In the genomic region with DNA sequence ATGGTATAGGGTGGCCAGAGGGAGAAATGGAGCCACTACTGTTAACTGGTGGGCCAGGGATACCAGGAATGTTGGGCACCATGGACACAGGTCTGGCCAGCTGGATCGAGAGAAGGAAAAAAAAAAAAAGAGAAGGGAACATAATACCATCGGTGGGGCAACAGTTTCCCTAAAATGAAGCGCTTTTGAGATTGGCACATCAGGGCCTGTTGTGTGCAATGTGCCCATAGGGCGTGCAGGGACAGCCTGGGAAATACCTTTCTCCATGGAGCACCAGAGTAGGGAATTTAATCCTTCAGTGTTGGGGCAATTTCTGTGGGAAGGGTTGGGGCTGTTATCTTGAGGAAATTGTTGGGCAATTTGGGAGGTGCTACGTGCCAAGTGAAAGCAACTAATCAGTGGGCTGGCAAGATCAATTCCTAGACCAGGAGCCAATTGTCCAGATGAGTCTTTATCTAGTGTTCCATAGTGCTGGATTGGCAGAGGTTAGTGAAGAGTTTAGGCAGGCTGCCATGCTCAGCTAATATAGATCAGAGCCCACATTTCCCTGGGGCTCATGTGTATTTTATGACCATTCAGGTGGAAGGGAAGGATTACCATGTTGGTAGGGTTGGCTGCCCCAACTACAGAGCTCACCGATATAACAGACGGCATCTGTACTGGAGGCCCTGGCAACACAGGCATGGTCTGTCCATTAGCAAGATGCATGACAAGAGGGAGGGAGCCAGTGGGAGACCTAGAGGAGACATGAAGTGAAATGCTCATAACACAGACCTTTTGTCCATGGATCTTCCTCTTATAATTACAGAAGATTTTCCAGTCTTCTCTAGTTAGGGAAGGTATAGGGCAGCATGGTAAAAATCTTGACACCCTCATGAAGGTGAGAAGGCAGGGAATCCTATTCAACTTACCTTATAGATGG, we compare ENCODE assay signal across 29 cellular contexts. TPM values are rescaled to one million over a fixed set of nuclear protein-coding genes. Genes with fewer than 3 reads are reported as not detected.
DNase-seq lines count a peak whose midpoint lies in the region; ATAC-seq and TF ChIP-seq lines count a peak whose summit lies in the region.
"Had no signal": no experiment of that assay in that cellular context is flagged by ENCODE, and none has a peak within 500 bp of the region (broad histone marks: within the 10 kb centered on the region; RNA-seq: fewer than 3 reads in every experiment).

No MANE protein-coding gene starts in this region.

- H3K4me3 Mint-ChIP-seq in nephron progenitor cell = no peak overlapping the region
- H3K4me3 Mint-ChIP-seq: activated naive CD8-positive, alpha-beta T cell treated with anti-CD3 and anti-CD28 coated beads for 36 hours; B cell; IgD-negative memory B cell; neural progenitor cell had no signal

- no peaks in the 10 kb centered on the region for H3K9me3 Mint-ChIP-seq in nephron progenitor cell
- H3K9me3 Mint-ChIP-seq: activated naive CD8-positive, alpha-beta T cell treated with anti-CD3 and anti-CD28 coated beads for 36 hours; activated T-helper 2 cell treated with anti-CD3 and anti-CD28 coated beads, Interferon-gamma antibody, Interleukin-2, Interleukin-4, amounts not matched to agents 10 μg/mL and 5 μg/mL and 100 μg/mL, durations not matched to agents 14 hours and 24 hours and 36 hours; IgD-negative memory B cell; neural progenitor cell had no signal

- peak overlapping the region; percentile 64 for H3K27ac Mint-ChIP-seq in nephron progenitor cell
- H3K27ac Mint-ChIP-seq: activated naive CD8-positive, alpha-beta T cell treated with anti-CD3 and anti-CD28 coated beads for 36 hours; activated T-helper 2 cell treated with anti-CD3 and anti-CD28 coated beads, Interferon-gamma antibody, Interleukin-2, Interleukin-4, amounts not matched to agents 10 μg/mL and 5 μg/mL and 100 μg/mL, durations not matched to agents 14 hours and 24 hours and 36 hours; B cell; IgD-negative memory B cell; neural progenitor cell had no signal

- peaks cover 63% of the 10 kb centered on the region for H3K36me3 Mint-ChIP-seq in nephron progenitor cell (ENCODE audit: low read depth)

- DNase-seq in COLO829 (ENCODE audit: low spot score) (peak; percentile 71), NCI-H2171 treated with DMSO at 0.1 percent for 48 hours (lab: John Stamatoyannopoulos, UW) (peak; percentile 77), nephron progenitor cell (no peak), medulla oblongata (ENCODE audit: extremely low spot score) (no peak), A172 (ENCODE audit: low spot score) (no peak)
- no peak for DNase-seq in activated CD8-positive, alpha-beta memory T cell treated with anti-CD3 and anti-CD28 coated beads for 24 hours
- DNase-seq: activated CD4-positive, alpha-beta T cell treated with anti-CD3 and anti-CD28 coated beads, Interleukin-2, amount 50 U/mL, for 1 hour; activated naive CD8-positive, alpha-beta T cell treated with anti-CD3 and anti-CD28 coated beads for 36 hours; DMS79 treated with DMSO at 0.1 percent for 48 hours; effector CD8-positive, alpha-beta T cell; lower lobe of right lung; NCI-H1436 treated with DMSO at 0.1 percent for 48 hours; NCI-H748 treated with DMSO at 0.1 percent for 48 hours; PC-3; Right ventricle myocardium superior; sigmoid colon; T-helper 9 cell; upper lobe of left lung had no signal

- no peak for TF ChIP-seq CTCF in nephron progenitor cell (IDR thresholded peaks at IDR 0.05)

- ATAC-seq in GM18909 (IDR thresholded peaks at IDR 0.05; ENCODE audit: poor library complexity, unreplicated experiment) = no peak
- ATAC-seq: lower lobe of right lung, PC-3 had no signal

- H3K4me1 Mint-ChIP-seq in nephron progenitor cell = no peaks in the 10 kb centered on the region
- H3K4me1 Mint-ChIP-seq: activated naive CD8-positive, alpha-beta T cell treated with anti-CD3 and anti-CD28 coated beads for 36 hours; B cell; IgD-negative memory B cell; neural progenitor cell had no signal

- peak overlapping the region; percentile 96 for H3K27ac ChIP-seq in cingulate gyrus (ENCODE audit: low read depth, low read length)
- H3K27ac ChIP-seq: gastrocnemius medialis, lower lobe of right lung, neural progenitor cell, sigmoid colon had no signal

- H3K27me3 Mint-ChIP-seq in nephron progenitor cell (ENCODE audit: low read depth, poor library complexity) = no peaks in the 10 kb centered on the region
- H3K27me3 Mint-ChIP-seq: activated naive CD8-positive, alpha-beta T cell treated with anti-CD3 and anti-CD28 coated beads for 36 hours; B cell; IgD-negative memory B cell had no signal

RNA-seq across cellular contexts. Expression of a gene that starts 25.5 kb away (rescaled TPM):
- not detected in 2 replicates for total RNA-seq in A172 (2014; rRNA removed; shearing (Covaris generic))
- total RNA-seq: A673; activated naive CD8-positive, alpha-beta T cell treated with anti-CD3 and anti-CD28 coated beads for 36 hours; activated T-helper 2 cell treated with anti-CD3 and anti-CD28 coated beads, Interferon-gamma antibody, Interleukin-2, Interleukin-4, amounts not matched to agents 10 μg/mL and 5 μg/mL and 100 μg/mL, durations not matched to agents 14 hours and 24 hours and 36 hours; astrocyte; B cell; gastrocnemius medialis; lower lobe of right lung; M059J; PC-3; posterior vena cava; Right ventricle myocardium superior; sigmoid colon had no signal

RNA-seq across cellular contexts. Expression of a gene that starts 31.7 kb away (rescaled TPM):
- 53.2 and 60.0 TPM in 2 replicates for total RNA-seq in A172 (2014; rRNA removed; shearing (Covaris generic))

RNA-seq across cellular contexts. Expression of a gene that starts 33.5 kb away (rescaled TPM):
- total RNA-seq in A172 (2014; rRNA removed; shearing (Covaris generic)) = 14.0 and 14.7 TPM in 2 replicates

Comparison
In these comparisons a context has a peak if more than half of its experiments do, and no peak if none do; other contexts are left out.
1. DNase-seq: peak in COLO829 (single experiment) and NCI-H2171 treated with DMSO at 0.1 percent for 48 hours (single experiment); none in nephron progenitor cell (single experiment), medulla oblongata (single experiment), activated CD8-positive, alpha-beta memory T cell treated with anti-CD3 and anti-CD28 coated beads for 24 hours (single experiment) and A172 (single experiment).